Comparison of ENCODE assay signal across 1 cellular context in genomic region chrX:71228063-71228642, GRCh38.
TF ChIP-seq lines count a peak whose summit lies in the region.

No MANE protein-coding gene starts in this region.

TF ChIP-seq in HepG2, 621 proteins besides CTCF, POLR2A, EP300 and RAD21 (continued from another document and continues in another):
- TF ChIP-seq LBX2 (CRISPR knock-in tag; IDR thresholded peaks at IDR 0.05; ENCODE audit: borderline replicate concordance) = no peak
- no peak for TF ChIP-seq PAF1 (CRISPR knock-in tag; IDR thresholded peaks at IDR 0.05)
- TF ChIP-seq CHD4 (IDR thresholded peaks at IDR 0.05; ENCODE audit: borderline replicate concordance, low read length) = no peak; the same call in 1 of the 2 replicates
- no peak for TF ChIP-seq ZNF251 (CRISPR knock-in tag; IDR thresholded peaks at IDR 0.05)
- TF ChIP-seq ZNF563 (CRISPR knock-in tag; IDR thresholded peaks at IDR 0.05) = no peak
- TF ChIP-seq ZNF136 (CRISPR knock-in tag; IDR thresholded peaks at IDR 0.05; ENCODE audit: low read depth) = no peak
- TF ChIP-seq ZFP37 (CRISPR knock-in tag; IDR thresholded peaks at IDR 0.05; ENCODE audit: borderline replicate concordance) = no peak
- no peak; the same call in none of the 2 replicates for TF ChIP-seq ZFX (CRISPR knock-in tag; IDR thresholded peaks at IDR 0.05; ENCODE audit: low read depth)
- TF ChIP-seq SNAI1 (CRISPR knock-in tag; IDR thresholded peaks at IDR 0.05; ENCODE audit: borderline replicate concordance) = no peak
- TF ChIP-seq KLF9 (CRISPR knock-in tag; IDR thresholded peaks at IDR 0.05; ENCODE audit: low read depth) = no peak
- TF ChIP-seq CBX2 (IDR thresholded peaks at IDR 0.05; ENCODE audit: low read depth, low read length) = no peak
- no peak for TF ChIP-seq CBX2 (CRISPR knock-in tag; IDR thresholded peaks at IDR 0.05; ENCODE audit: low read depth)
- no peak for TF ChIP-seq ZBTB49 (CRISPR knock-in tag; IDR thresholded peaks at IDR 0.05; ENCODE audit: borderline replicate concordance)
- no peak for TF ChIP-seq TBL1XR1 (IDR thresholded peaks at IDR 0.05; ENCODE audit: borderline replicate concordance, low read length, partially characterized antibody)
- TF ChIP-seq MED13 (CRISPR knock-in tag; IDR thresholded peaks at IDR 0.05) = 0 out of 2 replicates have a peak, but pooled peaks have one; percentile 28
- TF ChIP-seq ZIK1 (CRISPR knock-in tag; IDR thresholded peaks at IDR 0.05; ENCODE audit: borderline replicate concordance, low read depth) = no peak
- no peak for TF ChIP-seq ZNF343 (CRISPR knock-in tag; IDR thresholded peaks at IDR 0.05)
- TF ChIP-seq HNRNPK (IDR thresholded peaks at IDR 0.05; ENCODE audit: low read depth, low read length, poor library complexity, severe bottlenecking) = no peak
- no peak for TF ChIP-seq RXRA (CRISPR knock-in tag; IDR thresholded peaks at IDR 0.05)
- no peak for TF ChIP-seq ZNF724P (CRISPR knock-in tag; IDR thresholded peaks at IDR 0.05; ENCODE audit: borderline replicate concordance)
- no peak for TF ChIP-seq TRIM24 (CRISPR knock-in tag; IDR thresholded peaks at IDR 0.05)
- TF ChIP-seq ZSCAN21 (CRISPR knock-in tag; IDR thresholded peaks at IDR 0.05; ENCODE audit: borderline replicate concordance) = no peak
- no peak for TF ChIP-seq ZNF589 (CRISPR knock-in tag; conservative IDR thresholded peaks at IDR 0.05)
- no peak for TF ChIP-seq ZFYVE20 (CRISPR knock-in tag; IDR thresholded peaks at IDR 0.05; ENCODE audit: borderline replicate concordance, low read depth)
- no peak for TF ChIP-seq FOXP1 (IDR thresholded peaks at IDR 0.05)
- peak; percentile 43; the same call in 1 of the 2 replicates for TF ChIP-seq FOXP1 (CRISPR knock-in tag; IDR thresholded peaks at IDR 0.05)
- peak; percentile 96 for TF ChIP-seq FOSL2 (CRISPR knock-in tag; IDR thresholded peaks at IDR 0.05)
- TF ChIP-seq CCDC6 (CRISPR knock-in tag; IDR thresholded peaks at IDR 0.05) = 0 out of 2 replicates have a peak, but pooled peaks have one; percentile 20
- TF ChIP-seq POLR2G (IDR thresholded peaks at IDR 0.05; ENCODE audit: low read depth, low read length) = no peak; the same call in 1 of the 2 replicates
- TF ChIP-seq HIVEP1 (CRISPR knock-in tag; IDR thresholded peaks at IDR 0.05) = no peak
- TF ChIP-seq FOXO4 (CRISPR knock-in tag; conservative IDR thresholded peaks at IDR 0.05) = no peak
- no peak for TF ChIP-seq ATRX (CRISPR knock-in tag; IDR thresholded peaks at IDR 0.05; ENCODE audit: borderline replicate concordance)
- TF ChIP-seq ZBTB46 (CRISPR knock-in tag; IDR thresholded peaks at IDR 0.05; ENCODE audit: borderline replicate concordance) = no peak
- no peak for TF ChIP-seq ZNF670 (CRISPR knock-in tag; IDR thresholded peaks at IDR 0.05; ENCODE audit: borderline replicate concordance)
- no peak for TF ChIP-seq KAT2B (IDR thresholded peaks at IDR 0.05; ENCODE audit: borderline replicate concordance, low read depth, low read length)
- TF ChIP-seq RBAK (CRISPR knock-in tag; IDR thresholded peaks at IDR 0.05) = no peak
- TF ChIP-seq MED1 (CRISPR knock-in tag; IDR thresholded peaks at IDR 0.05) = peak; percentile 79
- TF ChIP-seq CREB3 (CRISPR knock-in tag; IDR thresholded peaks at IDR 0.05) = no peak
- no peak for TF ChIP-seq SNAPC5 (CRISPR knock-in tag; IDR thresholded peaks at IDR 0.05; ENCODE audit: borderline replicate concordance)
- no peak for TF ChIP-seq BCLAF1 (IDR thresholded peaks at IDR 0.05)
- TF ChIP-seq GTF2F1 (IDR thresholded peaks at IDR 0.05; ENCODE audit: low read length) = no peak
- TF ChIP-seq MBNL3 (CRISPR knock-in tag; conservative IDR thresholded peaks at IDR 0.05) = no peak
- no peak for TF ChIP-seq ZBTB4 (CRISPR knock-in tag; IDR thresholded peaks at IDR 0.05; ENCODE audit: borderline replicate concordance)
- no peak for TF ChIP-seq ZBTB21 (CRISPR knock-in tag; IDR thresholded peaks at IDR 0.05)
- TF ChIP-seq ERF (CRISPR knock-in tag; IDR thresholded peaks at IDR 0.05) = no peak
- no peak for TF ChIP-seq PRDM15 (CRISPR knock-in tag; IDR thresholded peaks at IDR 0.05)
- no peak for TF ChIP-seq KMT2A (CRISPR knock-in tag; IDR thresholded peaks at IDR 0.05)
- peak; percentile 96 for TF ChIP-seq HNF4G (IDR thresholded peaks at IDR 0.05; ENCODE audit: borderline replicate concordance, low read depth, low read length)
- TF ChIP-seq HNF4G (CRISPR knock-in tag; IDR thresholded peaks at IDR 0.05; ENCODE audit: borderline replicate concordance, low read depth) = peak; percentile 83; the same call in 1 of the 2 replicates
- TF ChIP-seq MAZ (IDR thresholded peaks at IDR 0.05; ENCODE audit: borderline replicate concordance, low read depth, low read length) = no peak
- TF ChIP-seq MAZ (CRISPR knock-in tag; IDR thresholded peaks at IDR 0.05; ENCODE audit: low read depth) = no peak
- no peak for TF ChIP-seq SUZ12 (IDR thresholded peaks at IDR 0.05; ENCODE audit: low read depth, low read length)
- no peak for TF ChIP-seq ZNF549 (CRISPR knock-in tag; IDR thresholded peaks at IDR 0.05)
- TF ChIP-seq RAD51 (IDR thresholded peaks at IDR 0.05; ENCODE audit: borderline replicate concordance) = no peak
- TF ChIP-seq NONO (IDR thresholded peaks at IDR 0.05) = no peak
- TF ChIP-seq NONO (CRISPR knock-in tag; conservative IDR thresholded peaks at IDR 0.05) = no peak
